16 cellular contexts compared by ENCODE assay signal in genomic region chr19:42288881-42289555, GRCh38. TPM values are rescaled to one million over a fixed set of nuclear protein-coding genes. Genes with fewer than 3 reads are reported as not detected.
"Had no signal": no experiment of that assay in that cellular context is flagged by ENCODE, and none has a peak within 500 bp of the region (broad histone marks: within the 10 kb centered on the region; RNA-seq: fewer than 3 reads in every experiment).

No MANE protein-coding gene starts in this region.

- ATAC-seq: activated T-helper 17 cell treated with anti-CD3 and anti-CD28 coated beads, Interleukin-2, amount 50 U/mL, for 72 hours; left ventricle myocardium superior had no signal

- H3K27ac Mint-ChIP-seq: activated T-helper 17 cell treated with anti-CD3 and anti-CD28 coated beads, Interleukin-2, amount 50 U/mL, for 72 hours had no signal

- DNase-seq: caudate nucleus; colonic mucosa; hippocampal formation; left ventricle myocardium superior; mesendoderm; nephron progenitor cell; stimulated activated CD4-positive, alpha-beta T cell treated with anti-CD3 and anti-CD28 coated beads, Interleukin-15, amount 100 ng/mL, for 24 hours; stimulated activated CD4-positive, alpha-beta T cell treated with anti-CD3 and anti-CD28 coated beads, Interleukin-4, amount 100 ng/mL, for 1 hour; stimulated activated naive CD4-positive, alpha-beta T cell; SW 1271; tibial artery had no signal

- H3K4me3 ChIP-seq: colonic mucosa, esophagus muscularis mucosa, tibial artery had no signal

- H3K27me3 Mint-ChIP-seq: activated naive CD4-positive, alpha-beta T cell treated with anti-CD3 and anti-CD28 coated beads, Interleukin-2, amount 50 U/mL, for 24 hours; activated T-helper 17 cell treated with anti-CD3 and anti-CD28 coated beads, Interleukin-2, amount 50 U/mL, for 72 hours had no signal

- H3K9me3 Mint-ChIP-seq: activated naive CD4-positive, alpha-beta T cell treated with anti-CD3 and anti-CD28 coated beads, Interleukin-2, amount 50 U/mL, for 24 hours; activated T-helper 17 cell treated with anti-CD3 and anti-CD28 coated beads, Interleukin-2, amount 50 U/mL, for 72 hours; nephron progenitor cell had no signal

- H3K4me3 Mint-ChIP-seq: activated naive CD4-positive, alpha-beta T cell treated with anti-CD3 and anti-CD28 coated beads, Interleukin-2, amount 50 U/mL, for 24 hours; activated T-helper 17 cell treated with anti-CD3 and anti-CD28 coated beads, Interleukin-2, amount 50 U/mL, for 72 hours; nephron progenitor cell had no signal

RNA-seq across cellular contexts. Expression of gene PRR19, which starts 12.9 kb away (rescaled TPM):
- total RNA-seq: left ventricle myocardium superior, skeletal muscle tissue had no signal

RNA-seq across cellular contexts. Expression of gene TMEM145, which starts 24.1 kb away (rescaled TPM):
- total RNA-seq: esophagus muscularis mucosa, subcutaneous adipose tissue had no signal
